ENCODE assay signal across 9 cellular contexts in the genomic region with DNA sequence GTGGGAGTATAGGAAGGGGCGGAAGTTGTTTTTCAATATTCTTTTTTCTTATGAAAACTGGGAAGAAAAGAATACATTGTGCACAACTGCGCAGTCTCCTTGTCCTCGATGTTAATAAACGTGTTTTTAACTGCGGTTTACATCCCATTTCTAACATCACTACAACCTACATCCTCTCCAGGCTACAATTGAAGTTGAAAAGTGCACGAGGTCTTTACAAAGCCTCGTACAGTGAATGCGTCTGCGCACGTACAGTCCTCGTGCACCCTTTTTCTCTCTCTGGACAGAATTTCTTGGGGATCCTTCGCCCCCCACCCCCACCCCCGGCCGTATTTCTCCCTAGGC.
DNase-seq lines count a peak whose midpoint lies in the region; ATAC-seq lines count a peak whose summit lies in the region.
"Had no signal": no experiment of that assay in that cellular context is flagged by ENCODE, and none has a peak within 500 bp of the region (broad histone marks: within the 10 kb centered on the region; RNA-seq: fewer than 3 reads in every experiment).

No MANE protein-coding gene starts in this region.

- no peak overlapping the region for H3K27ac Mint-ChIP-seq in activated T-helper 1 cell treated with anti-CD3 and anti-CD28 coated beads, Interleukin-12 subunit alpha, Interleukin-12 subunit beta, Interleukin-2, Interleukin-4 antibody, amounts not matched to agents 30 ng/mL and 10 ng/mL and 1 ng/mL, durations not matched to agents 14 hours and 24 hours and 36 hours

- peaks cover 25% of the 10 kb centered on the region for H3K27me3 Mint-ChIP-seq in activated T-helper 1 cell treated with anti-CD3 and anti-CD28 coated beads, Interleukin-12 subunit alpha, Interleukin-12 subunit beta, Interleukin-2, Interleukin-4 antibody, amounts not matched to agents 30 ng/mL and 10 ng/mL and 1 ng/mL, durations not matched to agents 14 hours and 24 hours and 36 hours (ENCODE audit: insufficient read depth)

- intact Hi-C loops in activated T-helper 1 cell treated with anti-CD3 and anti-CD28 coated beads, Interleukin-12 subunit alpha, Interleukin-12 subunit beta, Interleukin-2, Interleukin-4 antibody, amounts not matched to agents 30 ng/mL and 10 ng/mL and 1 ng/mL, durations not matched to agents 14 hours and 24 hours and 36 hours (cut with micrococcal nuclease), result loop anchor here (2.0 to 5.0 kb wide), 2 partner anchors 20 to 109 kb away; no protein-coding TSS in a partner anchor

- H3K9ac ChIP-seq in skeletal muscle tissue (ENCODE audit: low read depth in 1 of 3, low read length in 3 of 3), result no peak overlapping the region

- H3K36me3 ChIP-seq in H7 (replicated peaks; ENCODE audit: control insufficient read depth, insufficient read depth, low read length), result no peaks in the 10 kb centered on the region
- no peaks in the 10 kb centered on the region for H3K36me3 ChIP-seq in skeletal muscle tissue (ENCODE audit: control insufficient read depth in 3 of 3, insufficient read depth in 3 of 3, low read length in 3 of 3)
- H3K36me3 ChIP-seq: cardiac muscle cell had no signal

- no peak overlapping the region for H3K27ac ChIP-seq in skeletal muscle tissue (ENCODE audit: low read depth, low read length)
- H3K27ac ChIP-seq: cardiac muscle cell had no signal

- peak overlapping the region; percentile 50 for H3K4me3 ChIP-seq in H7 (ENCODE audit: insufficient read depth, low read depth, low read length)
- peak overlapping the region; percentile 69; the same call in 1 of the 2 replicates for H3K4me3 ChIP-seq in iPS-18c (ENCODE audit: insufficient read depth, low read depth, low read length)
- H3K4me3 ChIP-seq in skeletal muscle tissue (ENCODE audit: low read length in 3 of 3), result peak overlapping the region; percentile 40 to 65 (median 58)
- H3K4me3 ChIP-seq: cardiac muscle cell had no signal

- peaks cover 0 to 5% (median 0%) of the 10 kb centered on the region in 3 donors for H3K4me1 ChIP-seq in skeletal muscle tissue (ENCODE audit: control insufficient read depth in 3 of 3, insufficient read depth in 3 of 3, low read length in 3 of 3)

- no peaks in the 10 kb centered on the region for H3K4me1 Mint-ChIP-seq in activated T-helper 1 cell treated with anti-CD3 and anti-CD28 coated beads, Interleukin-12 subunit alpha, Interleukin-12 subunit beta, Interleukin-2, Interleukin-4 antibody, amounts not matched to agents 30 ng/mL and 10 ng/mL and 1 ng/mL, durations not matched to agents 14 hours and 24 hours and 36 hours (ENCODE audit: low read depth)

- H3K4me3 Mint-ChIP-seq in activated T-helper 1 cell treated with anti-CD3 and anti-CD28 coated beads, Interleukin-12 subunit alpha, Interleukin-12 subunit beta, Interleukin-2, Interleukin-4 antibody, amounts not matched to agents 30 ng/mL and 10 ng/mL and 1 ng/mL, durations not matched to agents 14 hours and 24 hours and 36 hours, result peak overlapping the region; percentile 49

- H3K27me3 ChIP-seq in H7 (ENCODE audit: control insufficient read depth, insufficient read depth, low read length) (peaks cover 18% of the 10 kb centered on the region), skeletal muscle tissue (ENCODE audit: control insufficient read depth in 3 of 3, insufficient read depth in 3 of 3, low read length in 3 of 3) (peaks cover 3 to 11% (median 9%) of the 10 kb centered on the region in 3 donors)

- H3K9me3 ChIP-seq in iPS-18c (ENCODE audit: control insufficient read depth, insufficient read depth, low read length) (peaks cover 2% of the 10 kb centered on the region), skeletal muscle tissue (ENCODE audit: control insufficient read depth in 3 of 3, low read length in 3 of 3) (peaks cover 0 to 2% (median 0%) of the 10 kb centered on the region in 3 donors)

- no peaks in the 10 kb centered on the region for H3K36me3 Mint-ChIP-seq in activated T-helper 1 cell treated with anti-CD3 and anti-CD28 coated beads, Interleukin-12 subunit alpha, Interleukin-12 subunit beta, Interleukin-2, Interleukin-4 antibody, amounts not matched to agents 30 ng/mL and 10 ng/mL and 1 ng/mL, durations not matched to agents 14 hours and 24 hours and 36 hours (ENCODE audit: low read depth)

- peaks cover 4% of the 10 kb centered on the region for H3K9me3 Mint-ChIP-seq in activated T-helper 1 cell treated with anti-CD3 and anti-CD28 coated beads, Interleukin-12 subunit alpha, Interleukin-12 subunit beta, Interleukin-2, Interleukin-4 antibody, amounts not matched to agents 30 ng/mL and 10 ng/mL and 1 ng/mL, durations not matched to agents 14 hours and 24 hours and 36 hours

- ATAC-seq in HG03280 (IDR thresholded peaks at IDR 0.05; ENCODE audit: unreplicated experiment) (no peak), GM19467 (IDR thresholded peaks at IDR 0.05; ENCODE audit: unreplicated experiment) (no peak)

- no peak for DNase-seq in H7
- no peak for DNase-seq in activated T-helper 1 cell treated with anti-CD3 and anti-CD28 coated beads, Interleukin-12 subunit alpha, Interleukin-12 subunit beta, Interleukin-2, Interleukin-4 antibody, amounts not matched to agents 30 ng/mL and 10 ng/mL and 1 ng/mL, durations not matched to agents 14 hours and 24 hours and 36 hours (ENCODE audit: low spot score)
- DNase-seq in NCI-H187 treated with DMSO at 0.1 percent for 48 hours (lab: John Stamatoyannopoulos, UW), result no peak
- DNase-seq in DMS53 (lab: John Stamatoyannopoulos, UW), result no peak
